ENCODE assay signal across 28 cellular contexts in the genomic region with DNA sequence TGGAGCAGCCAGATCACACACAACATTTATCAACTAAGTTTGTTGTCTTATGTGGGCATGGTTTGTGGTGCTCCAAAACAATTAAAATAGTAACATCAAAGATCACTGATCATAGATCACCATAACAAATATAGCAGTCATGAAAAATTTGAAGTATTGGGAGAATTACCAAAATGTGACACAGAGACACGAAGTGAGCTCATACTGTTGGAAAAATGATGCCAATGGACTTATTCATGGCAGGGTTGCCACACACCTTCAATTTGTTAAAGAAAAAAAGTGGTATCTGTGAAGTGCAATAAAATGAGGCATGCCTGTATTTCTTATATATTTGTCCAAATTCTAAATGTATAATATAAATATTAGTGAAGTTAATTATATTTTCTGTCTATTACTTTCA.
"Had no signal": no experiment of that assay in that cellular context is flagged by ENCODE, and none has a peak within 500 bp of the region (broad histone marks: within the 10 kb centered on the region; RNA-seq: fewer than 3 reads in every experiment).

No MANE protein-coding gene starts in this region.

- H3K4me3 Mint-ChIP-seq: activated B cell treated with CpG ODN at 0.5 μM for 24 hours; activated naive CD8-positive, alpha-beta T cell; activated T-cell treated with anti-CD3 and anti-CD28 coated beads, Interleukin-2, amount 50 U/mL, for 72 hours; natural killer cell; neural progenitor cell had no signal

- H3K27me3 ChIP-seq: brain microvascular endothelial cell, dorsolateral prefrontal cortex, left lung, neural progenitor cell, right atrium auricular region, suprapubic skin, tibial artery had no signal

- H3K36me3 ChIP-seq: brain microvascular endothelial cell, neural progenitor cell, right atrium auricular region had no signal

- H3K27ac ChIP-seq: brain microvascular endothelial cell, coronary artery, dorsolateral prefrontal cortex, left lung, neural progenitor cell, parathyroid adenoma, right atrium auricular region, suprapubic skin, tibial artery had no signal

- H3K4me1 Mint-ChIP-seq: neural progenitor cell had no signal

- H3K9me3 Mint-ChIP-seq: neural progenitor cell had no signal

- H3K9ac ChIP-seq: neural progenitor cell, parathyroid adenoma had no signal

- H3K4me2 ChIP-seq: neural progenitor cell had no signal

- H3K27ac Mint-ChIP-seq: activated B cell treated with CpG ODN at 0.5 μM for 24 hours; activated naive CD8-positive, alpha-beta T cell; activated T-cell treated with anti-CD3 and anti-CD28 coated beads, Interleukin-2, amount 50 U/mL, for 72 hours; neural progenitor cell had no signal

- H3K9me3 ChIP-seq: suprapubic skin had no signal

- H3K4me3 ChIP-seq: coronary artery, dorsolateral prefrontal cortex, left lung, lung, neural progenitor cell, right atrium auricular region, suprapubic skin, tibial artery had no signal

- H3K79me2 ChIP-seq: parathyroid adenoma had no signal

- H3K27me3 Mint-ChIP-seq: activated B cell treated with CpG ODN at 0.5 μM for 24 hours; activated naive CD8-positive, alpha-beta T cell had no signal

- ATAC-seq: activated T-cell treated with anti-CD3 and anti-CD28 coated beads, Interleukin-2, amount 50 U/mL, for 72 hours; left lung; natural killer cell had no signal

- DNase-seq: activated B cell treated with CpG ODN at 0.5 μM for 24 hours; activated CD4-positive, alpha-beta T cell treated with anti-CD3 and anti-CD28 coated beads, Interleukin-2, amount 50 U/mL, for 1 hour; activated effector memory CD4-positive, alpha-beta T cell treated with Interleukin-2 at 50 U/mL for 16 hours; activated naive CD4-positive, alpha-beta T cell treated with Interleukin-2 at 50 U/mL for 16 hours; activated T-cell treated with anti-CD3 and anti-CD28 coated beads for 4 hours; activated T-cell treated with anti-CD3 and anti-CD28 coated beads, Interleukin-2, amount 50 U/mL, for 72 hours; amniotic stem cell; brain microvascular endothelial cell; dorsolateral prefrontal cortex; effector memory CD4-positive, alpha-beta T cell; erythroblast; foreskin melanocyte; left lung; mesendoderm; natural killer cell; occipital lobe; stimulated activated CD4-positive, alpha-beta T cell treated with anti-CD3 and anti-CD28 coated beads, Interleukin-15, amount 100 ng/mL, for 24 hours; stimulated activated CD4-positive, alpha-beta T cell treated with anti-CD3 and anti-CD28 coated beads, Interleukin-2, amount 100 ng/mL, for 24 hours; stimulated activated naive CD4-positive, alpha-beta T cell; T-helper 2 cell; tibial artery had no signal

- H3K4me1 ChIP-seq: left lung, neural progenitor cell, parathyroid adenoma, right atrium auricular region, tibial artery had no signal

- H2AFZ ChIP-seq: neural progenitor cell, parathyroid adenoma had no signal
